ENCODE assay signal across 8 cellular contexts in genomic region chrX:134761788-134762187, GRCh38. TPM values are rescaled to one million over a fixed set of nuclear protein-coding genes. Genes with fewer than 3 reads are reported as not detected.
A peak's percentile ranks its signal among the peaks of the same experiment; 100 is the strongest.
DNase-seq lines count a peak whose midpoint lies in the region; ATAC-seq and TF ChIP-seq lines count a peak whose summit lies in the region.

No MANE protein-coding gene starts in this region.

- H3K27me3 Mint-ChIP-seq in stimulated activated naive CD8-positive, alpha-beta T cell treated with anti-CD3 and anti-CD28 coated beads, Interleukin-15, amount 100 ng/mL, for 72 hours = no peaks in the 10 kb centered on the region

- no peak overlapping the region for H3K4me3 Mint-ChIP-seq in stimulated activated naive CD8-positive, alpha-beta T cell treated with anti-CD3 and anti-CD28 coated beads, Interleukin-15, amount 100 ng/mL, for 72 hours

- POLR2A ChIA-PET in GM10248 (lab: Yijun Ruan, JAX) = no interaction called here

- peak; percentile 22 for DNase-seq in ACHN
- DNase-seq in GM10248 (ENCODE audit: extremely low spot score) = peak; percentile 20
- DNase-seq in NCI-H460 (ENCODE audit: extremely low read depth, low read depth) = peak; percentile 15
- DNase-seq in epithelial cell of proximal tubule (ENCODE audit: low read depth) = no peak
- no peak for DNase-seq in stimulated activated naive CD8-positive, alpha-beta T cell treated with anti-CD3 and anti-CD28 coated beads, Interleukin-15, amount 100 ng/mL, for 72 hours
- DNase-seq in NCI-H2196 (lab: John Stamatoyannopoulos, UW; ENCODE audit: unreplicated experiment) = no peak
- DNase-seq in COLO668 (lab: John Stamatoyannopoulos, UW; ENCODE audit: unreplicated experiment) = no peak

- no peak overlapping the region for H3K27ac Mint-ChIP-seq in stimulated activated naive CD8-positive, alpha-beta T cell treated with anti-CD3 and anti-CD28 coated beads, Interleukin-15, amount 100 ng/mL, for 72 hours

- CTCF ChIA-PET in GM10248 (lab: Yijun Ruan, JAX) = interaction anchor here (1.1 to 1.8 kb wide), 2 partner anchors 12 to 242 kb away, joined by 3 to 9 read pairs; no protein-coding TSS in a partner anchor

- H3K4me3 ChIP-seq in epithelial cell of proximal tubule (ENCODE audit: low read depth, low read length) = no peak overlapping the region

- TF ChIP-seq CTCF in GM10248 (IDR thresholded peaks at IDR 0.05; ENCODE audit: control extremely low read depth, extremely low read depth, low read depth, missing control alignments) (peak; percentile 25), epithelial cell of proximal tubule (conservative IDR thresholded peaks at IDR 0.05; ENCODE audit: low read depth, low read length) (peak; percentile 59)

- no peaks in the 10 kb centered on the region for H3K9me3 Mint-ChIP-seq in stimulated activated naive CD8-positive, alpha-beta T cell treated with anti-CD3 and anti-CD28 coated beads, Interleukin-15, amount 100 ng/mL, for 72 hours

- no peak for ATAC-seq in HG03432 (IDR thresholded peaks at IDR 0.05; ENCODE audit: unreplicated experiment)
- no peak for ATAC-seq in stimulated activated naive CD8-positive, alpha-beta T cell treated with anti-CD3 and anti-CD28 coated beads, Interleukin-15, amount 100 ng/mL, for 72 hours

- in situ Hi-C loops in ACHN (cut with HindIII; ENCODE audit: low pct_ligation_motif_present, low pct_unique_long_range_greater_than_20kb, low sequenced_read_pairs) = loop anchor here (25.0 kb wide), 1 partner anchor 249 kb away; no protein-coding TSS in a partner anchor

- H3K4me1 Mint-ChIP-seq in stimulated activated naive CD8-positive, alpha-beta T cell treated with anti-CD3 and anti-CD28 coated beads, Interleukin-15, amount 100 ng/mL, for 72 hours = no peaks in the 10 kb centered on the region

RNA-seq across cellular contexts. Expression of gene PABIR2, which starts 35.2 kb away (rescaled TPM):
- total RNA-seq in NCI-H460 (2014; rRNA removed; shearing (Covaris generic)) = 10.1 and 10.2 TPM in 2 replicates
- 47.4 and 71.6 TPM in 2 replicates for polyA plus RNA-seq in NCI-H460 (2014; cell fraction: nucleus; rRNA removed)
- 7.5 and 12.1 TPM in 2 replicates for total RNA-seq in epithelial cell of proximal tubule

Comparison
In these comparisons a context has a peak if more than half of its experiments do, and no peak if none do; other contexts are left out.
1. DNase-seq: peak in ACHN (single experiment), GM10248 (single experiment) and NCI-H460 (single experiment); none in epithelial cell of proximal tubule (single experiment), stimulated activated naive CD8-positive, alpha-beta T cell treated with anti-CD3 and anti-CD28 coated beads, Interleukin-15, amount 100 ng/mL, for 72 hours (0 of 2), NCI-H2196 (single experiment) and COLO668 (single experiment).